In the genomic region with DNA sequence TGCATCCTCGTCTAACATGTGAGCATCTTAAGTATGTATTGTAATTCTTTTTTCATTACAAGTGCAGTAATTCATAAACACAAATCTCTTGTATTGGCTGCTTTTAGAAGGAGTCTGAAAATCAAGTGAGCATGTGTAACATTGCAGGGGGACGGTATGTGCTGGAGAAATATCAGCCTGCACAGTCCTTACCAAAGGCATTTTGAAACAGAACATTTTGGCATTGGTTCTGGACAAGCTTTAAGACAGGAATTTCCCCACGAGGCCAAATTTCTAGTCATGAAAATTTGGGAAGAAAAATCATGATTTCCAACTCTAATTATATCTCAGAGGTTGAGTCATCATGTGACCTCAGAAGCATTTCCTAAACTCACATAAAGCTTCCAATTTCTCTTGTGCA, we compare ENCODE assay signal across 14 cellular contexts. TPM values are rescaled to one million over a fixed set of nuclear protein-coding genes. Genes with fewer than 3 reads are reported as not detected.
A peak's percentile ranks its signal among the peaks of the same experiment; 100 is the strongest.
DNase-seq lines count a peak whose midpoint lies in the region; ATAC-seq and TF ChIP-seq lines count a peak whose summit lies in the region.
"Had no signal": no experiment of that assay in that cellular context is flagged by ENCODE, and none has a peak within 500 bp of the region (broad histone marks: within the 10 kb centered on the region; RNA-seq: fewer than 3 reads in every experiment).

No MANE protein-coding gene starts in this region.

- H3K4me2 ChIP-seq in skeletal muscle satellite cell (ENCODE audit: low read length), result peak overlapping the region; percentile 9

- peak; percentile 74 for DNase-seq in BJ (ENCODE audit: low read depth)
- peak; percentile 67 for DNase-seq in LHCN-M2 (ENCODE audit: low read depth)
- peak; percentile 81 for DNase-seq in fibroblast of pulmonary artery (ENCODE audit: low read depth)
- DNase-seq in activated CD4-positive, alpha-beta T cell treated with anti-CD3 and anti-CD28 coated beads, Interleukin-2, amount 50 U/mL, for 4 hours, result no peak
- DNase-seq in left lobe of liver (ENCODE audit: low spot score), result no peak
- DNase-seq in stimulated activated CD4-positive, alpha-beta T cell treated with anti-CD3 and anti-CD28 coated beads, Interleukin-4, amount 100 ng/mL, for 24 hours, result no peak
- DNase-seq: hippocampal formation; NCI-H1694; NCI-H226; stimulated activated naive B cell treated with anti-CD40 and anti-IgM and Interleukin-4, amounts not matched to agents 10 μg/mL and 1 μg/mL and 100 μg/mL, for 72 hours had no signal

- H3K4me1 ChIP-seq in skeletal muscle satellite cell (ENCODE audit: control insufficient read depth, insufficient read depth, low read length), result peaks cover 56% of the 10 kb centered on the region

- ATAC-seq in left lobe of liver, result no peak
- ATAC-seq: activated CD4-positive, CD25-positive, alpha-beta regulatory T cell treated with anti-CD3 and anti-CD28 coated beads, Interleukin-2, amount 50 U/mL, for 24 hours; Panc1; stimulated activated naive B cell treated with anti-CD40 and anti-IgM and Interleukin-4, amounts not matched to agents 10 μg/mL and 1 μg/mL and 100 μg/mL, for 72 hours had no signal

- CTCF ChIA-PET in BJ (lab: Yijun Ruan, JAX), result interaction anchor here (0.7 kb wide), 1 partner anchor 915 kb away, joined by 3 read pairs; no protein-coding TSS in a partner anchor

- H3K4me3 ChIP-seq in BJ (ENCODE audit: low read depth, low read length) (no peak overlapping the region), fibroblast of pulmonary artery (replicated peaks; ENCODE audit: low read depth, low read length) (no peak overlapping the region), skeletal muscle satellite cell (ENCODE audit: low read length) (no peak overlapping the region)
- H3K4me3 ChIP-seq: cardiac muscle cell had no signal

- POLR2A ChIA-PET in BJ (lab: Charles Lee), result no interaction called here

- H3K9me3 ChIP-seq in skeletal muscle satellite cell (replicated peaks; ENCODE audit: low read length), result no peaks in the 10 kb centered on the region

- TF ChIP-seq CTCF in BJ (IDR thresholded peaks at IDR 0.05; ENCODE audit: insufficient read depth, low read depth, low read length), result no peak
- TF ChIP-seq CTCF in fibroblast of pulmonary artery (IDR thresholded peaks at IDR 0.05; ENCODE audit: low read length, missing control alignments), result no peak

- H3K27me3 ChIP-seq in BJ (ENCODE audit: control insufficient read depth, insufficient read depth, low read length), result no peaks in the 10 kb centered on the region
- no peaks in the 10 kb centered on the region for H3K27me3 ChIP-seq in skeletal muscle satellite cell (ENCODE audit: control insufficient read depth, insufficient read depth, low read length)
- H3K27me3 ChIP-seq: cardiac muscle cell had no signal

- no peaks in the 10 kb centered on the region for H3K36me3 ChIP-seq in BJ (ENCODE audit: control insufficient read depth, insufficient read depth, low read length)
- H3K36me3 ChIP-seq in skeletal muscle satellite cell (ENCODE audit: insufficient read depth, low read length), result no peaks in the 10 kb centered on the region
- H3K36me3 ChIP-seq: cardiac muscle cell had no signal

- no peak overlapping the region for H3K9ac ChIP-seq in skeletal muscle satellite cell (ENCODE audit: low read depth, low read length)

RNA-seq across cellular contexts. Expression of a gene that starts 24.7 kb away (rescaled TPM):
- polyA plus RNA-seq in BJ (2011; rRNA removed), result 14.7 and 19.7 TPM in 2 replicates
- 16.1 and 16.5 TPM in 2 replicates for polyA minus RNA-seq in BJ (2011; rRNA and poly(A)+ RNA removed)
- total RNA-seq in LHCN-M2 (2014; rRNA removed), result 14.9 and 19.3 TPM in 2 replicates
- 7.7 TPM for polyA plus RNA-seq in LHCN-M2 (2012)
- 3.3 and 9.2 TPM in 2 replicates for total RNA-seq in skeletal muscle satellite cell (2012; rRNA removed)
- total RNA-seq in left lobe of liver, result 7.7 TPM

Comparison
In these comparisons a context has a peak if more than half of its experiments do, and no peak if none do; other contexts are left out.
1. DNase-seq: peak in BJ (single experiment), LHCN-M2 (single experiment) and fibroblast of pulmonary artery (single experiment); none in activated CD4-positive, alpha-beta T cell treated with anti-CD3 and anti-CD28 coated beads, Interleukin-2, amount 50 U/mL, for 4 hours (0 of 2), left lobe of liver (single experiment) and stimulated activated CD4-positive, alpha-beta T cell treated with anti-CD3 and anti-CD28 coated beads, Interleukin-4, amount 100 ng/mL, for 24 hours (single experiment).